1 cellular context compared by ENCODE assay signal in the genomic region with DNA sequence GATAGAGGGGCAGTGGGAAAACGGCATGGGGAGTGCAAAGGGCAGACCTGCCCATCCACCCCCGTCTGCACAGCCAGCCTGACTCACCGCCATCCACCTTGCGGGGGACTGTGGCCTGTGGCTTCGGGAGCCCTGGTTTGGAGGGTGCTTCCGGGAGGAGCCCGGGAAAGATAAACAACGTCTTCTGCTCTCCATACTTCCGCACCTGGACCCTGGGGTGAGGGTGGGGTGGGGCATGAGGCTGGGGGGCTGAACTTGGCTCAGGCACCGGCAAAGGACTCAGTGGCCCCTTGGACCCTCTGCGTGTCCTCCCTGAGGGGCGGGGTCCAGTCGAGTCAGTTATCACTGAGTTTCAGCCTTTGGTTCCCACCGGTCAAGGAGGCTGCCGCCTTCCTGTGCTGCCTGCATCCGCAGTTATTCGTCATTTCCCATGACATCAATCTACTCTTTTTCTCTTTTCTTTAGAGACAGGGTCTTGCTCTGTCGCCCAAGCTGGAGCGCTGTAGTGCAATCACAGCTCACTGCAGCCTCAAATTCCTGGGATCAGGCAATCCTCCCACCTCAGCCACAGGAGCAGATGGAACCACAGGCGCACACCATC.
TF ChIP-seq lines count a peak whose summit lies in the region.

No MANE protein-coding gene starts in this region.

TF ChIP-seq in K562, 482 proteins besides CTCF, POLR2A, EP300 and RAD21 (continued from another document and continues in another):
- TF ChIP-seq, protein P1, sequence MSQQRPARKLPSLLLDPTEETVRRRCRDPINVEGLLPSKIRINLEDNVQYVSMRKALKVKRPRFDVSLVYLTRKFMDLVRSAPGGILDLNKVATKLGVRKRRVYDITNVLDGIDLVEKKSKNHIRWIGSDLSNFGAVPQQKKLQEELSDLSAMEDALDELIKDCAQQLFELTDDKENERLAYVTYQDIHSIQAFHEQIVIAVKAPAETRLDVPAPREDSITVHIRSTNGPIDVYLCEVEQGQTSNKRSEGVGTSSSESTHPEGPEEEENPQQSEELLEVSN (IDR thresholded peaks at IDR 0.05; ENCODE audit: borderline replicate concordance in 1 of 2, extremely low read depth in 1 of 2, insufficient read depth in 1 of 2, insufficient read length in 1 of 2, low read depth in 1 of 2, low read length in 1 of 2, poor library complexity in 1 of 2, severe bottlenecking in 1 of 2) = peak in 1 of 2 experiments; percentile 21
- TF ChIP-seq POLR3G (IDR thresholded peaks at IDR 0.05; ENCODE audit: extremely low read depth, insufficient read length, insufficient replicate concordance) = no peak
- TF ChIP-seq, protein P2, sequence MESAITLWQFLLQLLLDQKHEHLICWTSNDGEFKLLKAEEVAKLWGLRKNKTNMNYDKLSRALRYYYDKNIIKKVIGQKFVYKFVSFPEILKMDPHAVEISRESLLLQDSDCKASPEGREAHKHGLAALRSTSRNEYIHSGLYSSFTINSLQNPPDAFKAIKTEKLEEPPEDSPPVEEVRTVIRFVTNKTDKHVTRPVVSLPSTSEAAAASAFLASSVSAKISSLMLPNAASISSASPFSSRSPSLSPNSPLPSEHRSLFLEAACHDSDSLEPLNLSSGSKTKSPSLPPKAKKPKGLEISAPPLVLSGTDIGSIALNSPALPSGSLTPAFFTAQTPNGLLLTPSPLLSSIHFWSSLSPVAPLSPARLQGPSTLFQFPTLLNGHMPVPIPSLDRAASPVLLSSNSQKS (CRISPR knock-in tag; IDR thresholded peaks at IDR 0.05) = no peak
- TF ChIP-seq NELFE (IDR thresholded peaks at IDR 0.05; ENCODE audit: insufficient read depth, insufficient read length) = no peak
- TF ChIP-seq, protein P3, sequence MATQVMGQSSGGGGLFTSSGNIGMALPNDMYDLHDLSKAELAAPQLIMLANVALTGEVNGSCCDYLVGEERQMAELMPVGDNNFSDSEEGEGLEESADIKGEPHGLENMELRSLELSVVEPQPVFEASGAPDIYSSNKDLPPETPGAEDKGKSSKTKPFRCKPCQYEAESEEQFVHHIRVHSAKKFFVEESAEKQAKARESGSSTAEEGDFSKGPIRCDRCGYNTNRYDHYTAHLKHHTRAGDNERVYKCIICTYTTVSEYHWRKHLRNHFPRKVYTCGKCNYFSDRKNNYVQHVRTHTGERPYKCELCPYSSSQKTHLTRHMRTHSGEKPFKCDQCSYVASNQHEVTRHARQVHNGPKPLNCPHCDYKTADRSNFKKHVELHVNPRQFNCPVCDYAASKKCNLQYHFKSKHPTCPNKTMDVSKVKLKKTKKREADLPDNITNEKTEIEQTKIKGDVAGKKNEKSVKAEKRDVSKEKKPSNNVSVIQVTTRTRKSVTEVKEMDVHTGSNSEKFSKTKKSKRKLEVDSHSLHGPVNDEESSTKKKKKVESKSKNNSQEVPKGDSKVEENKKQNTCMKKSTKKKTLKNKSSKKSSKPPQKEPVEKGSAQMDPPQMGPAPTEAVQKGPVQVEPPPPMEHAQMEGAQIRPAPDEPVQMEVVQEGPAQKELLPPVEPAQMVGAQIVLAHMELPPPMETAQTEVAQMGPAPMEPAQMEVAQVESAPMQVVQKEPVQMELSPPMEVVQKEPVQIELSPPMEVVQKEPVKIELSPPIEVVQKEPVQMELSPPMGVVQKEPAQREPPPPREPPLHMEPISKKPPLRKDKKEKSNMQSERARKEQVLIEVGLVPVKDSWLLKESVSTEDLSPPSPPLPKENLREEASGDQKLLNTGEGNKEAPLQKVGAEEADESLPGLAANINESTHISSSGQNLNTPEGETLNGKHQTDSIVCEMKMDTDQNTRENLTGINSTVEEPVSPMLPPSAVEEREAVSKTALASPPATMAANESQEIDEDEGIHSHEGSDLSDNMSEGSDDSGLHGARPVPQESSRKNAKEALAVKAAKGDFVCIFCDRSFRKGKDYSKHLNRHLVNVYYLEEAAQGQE (CRISPR knock-in tag; IDR thresholded peaks at IDR 0.05; ENCODE audit: low read depth) = 0 out of 2 replicates have a peak, but pooled peaks have one; percentile 22
- no peak for TF ChIP-seq ZBTB1 (CRISPR knock-in tag; IDR thresholded peaks at IDR 0.05; ENCODE audit: borderline replicate concordance, low read depth)
- no peak for TF ChIP-seq ZFP1 (CRISPR knock-in tag; IDR thresholded peaks at IDR 0.05)
- no peak for TF ChIP-seq GTF2F1 (IDR thresholded peaks at IDR 0.05; ENCODE audit: low read depth, low read length)
- no peak for TF ChIP-seq NCOA2 (IDR thresholded peaks at IDR 0.05; ENCODE audit: partially characterized antibody in 2 of 2)
- peak; percentile 50; the same call in 1 of the 2 replicates for TF ChIP-seq ELF1 (tag; IDR thresholded peaks at IDR 0.05)
- no peak for TF ChIP-seq ZC3H11A (IDR thresholded peaks at IDR 0.05; ENCODE audit: low read depth, low read length)
- no peak for TF ChIP-seq ZNF778 (CRISPR knock-in tag; IDR thresholded peaks at IDR 0.05)
- no peak for TF ChIP-seq MCM7 (IDR thresholded peaks at IDR 0.05)
- peak in 1 of 2 experiments; percentile 56; a peak in 2 of 4 replicates for TF ChIP-seq HDAC1 (IDR thresholded peaks at IDR 0.05)
- peak; percentile 85 to 86; a peak in 3 of 4 replicates for TF ChIP-seq KDM1A (IDR thresholded peaks at IDR 0.05)
- no peak for TF ChIP-seq RBM39 (optimal IDR thresholded peaks at IDR 0.05; ENCODE audit: low read depth, low read length)
- TF ChIP-seq, protein P4, sequence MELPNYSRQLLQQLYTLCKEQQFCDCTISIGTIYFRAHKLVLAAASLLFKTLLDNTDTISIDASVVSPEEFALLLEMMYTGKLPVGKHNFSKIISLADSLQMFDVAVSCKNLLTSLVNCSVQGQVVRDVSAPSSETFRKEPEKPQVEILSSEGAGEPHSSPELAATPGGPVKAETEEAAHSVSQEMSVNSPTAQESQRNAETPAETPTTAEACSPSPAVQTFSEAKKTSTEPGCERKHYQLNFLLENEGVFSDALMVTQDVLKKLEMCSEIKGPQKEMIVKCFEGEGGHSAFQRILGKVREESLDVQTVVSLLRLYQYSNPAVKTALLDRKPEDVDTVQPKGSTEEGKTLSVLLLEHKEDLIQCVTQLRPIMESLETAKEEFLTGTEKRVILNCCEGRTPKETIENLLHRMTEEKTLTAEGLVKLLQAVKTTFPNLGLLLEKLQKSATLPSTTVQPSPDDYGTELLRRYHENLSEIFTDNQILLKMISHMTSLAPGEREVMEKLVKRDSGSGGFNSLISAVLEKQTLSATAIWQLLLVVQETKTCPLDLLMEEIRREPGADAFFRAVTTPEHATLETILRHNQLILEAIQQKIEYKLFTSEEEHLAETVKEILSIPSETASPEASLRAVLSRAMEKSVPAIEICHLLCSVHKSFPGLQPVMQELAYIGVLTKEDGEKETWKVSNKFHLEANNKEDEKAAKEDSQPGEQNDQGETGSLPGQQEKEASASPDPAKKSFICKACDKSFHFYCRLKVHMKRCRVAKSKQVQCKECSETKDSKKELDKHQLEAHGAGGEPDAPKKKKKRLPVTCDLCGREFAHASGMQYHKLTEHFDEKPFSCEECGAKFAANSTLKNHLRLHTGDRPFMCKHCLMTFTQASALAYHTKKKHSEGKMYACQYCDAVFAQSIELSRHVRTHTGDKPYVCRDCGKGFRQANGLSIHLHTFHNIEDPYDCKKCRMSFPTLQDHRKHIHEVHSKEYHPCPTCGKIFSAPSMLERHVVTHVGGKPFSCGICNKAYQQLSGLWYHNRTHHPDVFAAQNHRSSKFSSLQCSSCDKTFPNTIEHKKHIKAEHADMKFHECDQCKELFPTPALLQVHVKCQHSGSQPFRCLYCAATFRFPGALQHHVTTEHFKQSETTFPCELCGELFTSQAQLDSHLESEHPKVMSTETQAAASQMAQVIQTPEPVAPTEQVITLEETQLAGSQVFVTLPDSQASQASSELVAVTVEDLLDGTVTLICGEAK (IDR thresholded peaks at IDR 0.05) = peak; percentile 61
- TF ChIP-seq, protein P4 (CRISPR knock-in tag; IDR thresholded peaks at IDR 0.05) = no peak
- no peak for TF ChIP-seq MXI1 (IDR thresholded peaks at IDR 0.05; ENCODE audit: low read depth, low read length)
- no peak for TF ChIP-seq PHF8 (IDR thresholded peaks at IDR 0.05; ENCODE audit: borderline replicate concordance, low read length)
- no peak for TF ChIP-seq BRD9 (IDR thresholded peaks at IDR 0.05; ENCODE audit: low read depth, partially characterized antibody)
- TF ChIP-seq SAFB (IDR thresholded peaks at IDR 0.05; ENCODE audit: borderline replicate concordance, low read depth, low read length) = no peak
- TF ChIP-seq TAF9B (IDR thresholded peaks at IDR 0.05; ENCODE audit: partially characterized antibody) = no peak
- peak in 1 of 2 experiments; percentile 42; a peak in 1 of 4 replicates for TF ChIP-seq FOXK2 (conservative IDR thresholded peaks at IDR 0.05 in 1 of 2, IDR thresholded peaks at IDR 0.05 in 1 of 2; ENCODE audit: low read depth in 2 of 2)
- TF ChIP-seq, protein P5, sequence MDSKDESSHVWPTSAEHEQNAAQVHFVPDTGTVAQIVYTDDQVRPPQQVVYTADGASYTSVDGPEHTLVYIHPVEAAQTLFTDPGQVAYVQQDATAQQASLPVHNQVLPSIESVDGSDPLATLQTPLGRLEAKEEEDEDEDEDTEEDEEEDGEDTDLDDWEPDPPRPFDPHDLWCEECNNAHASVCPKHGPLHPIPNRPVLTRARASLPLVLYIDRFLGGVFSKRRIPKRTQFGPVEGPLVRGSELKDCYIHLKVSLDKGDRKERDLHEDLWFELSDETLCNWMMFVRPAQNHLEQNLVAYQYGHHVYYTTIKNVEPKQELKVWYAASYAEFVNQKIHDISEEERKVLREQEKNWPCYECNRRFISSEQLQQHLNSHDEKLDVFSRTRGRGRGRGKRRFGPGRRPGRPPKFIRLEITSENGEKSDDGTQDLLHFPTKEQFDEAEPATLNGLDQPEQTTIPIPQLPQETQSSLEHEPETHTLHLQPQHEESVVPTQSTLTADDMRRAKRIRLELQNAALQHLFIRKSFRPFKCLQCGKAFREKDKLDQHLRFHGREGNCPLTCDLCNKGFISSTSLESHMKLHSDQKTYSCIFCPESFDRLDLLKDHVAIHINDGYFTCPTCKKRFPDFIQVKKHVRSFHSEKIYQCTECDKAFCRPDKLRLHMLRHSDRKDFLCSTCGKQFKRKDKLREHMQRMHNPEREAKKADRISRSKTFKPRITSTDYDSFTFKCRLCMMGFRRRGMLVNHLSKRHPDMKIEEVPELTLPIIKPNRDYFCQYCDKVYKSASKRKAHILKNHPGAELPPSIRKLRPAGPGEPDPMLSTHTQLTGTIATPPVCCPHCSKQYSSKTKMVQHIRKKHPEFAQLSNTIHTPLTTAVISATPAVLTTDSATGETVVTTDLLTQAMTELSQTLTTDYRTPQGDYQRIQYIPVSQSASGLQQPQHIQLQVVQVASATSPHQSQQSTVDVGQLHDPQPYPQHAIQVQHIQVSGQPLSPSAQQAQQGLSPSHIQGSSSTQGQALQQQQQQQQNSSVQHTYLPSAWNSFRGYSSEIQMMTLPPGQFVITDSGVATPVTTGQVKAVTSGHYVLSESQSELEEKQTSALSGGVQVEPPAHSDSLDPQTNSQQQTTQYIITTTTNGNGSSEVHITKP (IDR thresholded peaks at IDR 0.05; ENCODE audit: partially characterized antibody) = peak; percentile 7
- TF ChIP-seq ZNF699 (CRISPR knock-in tag; IDR thresholded peaks at IDR 0.05; ENCODE audit: insufficient replicate concordance) = no peak
- no peak for TF ChIP-seq HCFC1 (IDR thresholded peaks at IDR 0.05; ENCODE audit: low read depth, low read length)
- TF ChIP-seq ETV1 (tag; conservative IDR thresholded peaks at IDR 0.05; ENCODE audit: low read depth) = peak; percentile 26; the same call in 1 of the 2 replicates
- TF ChIP-seq MYC (IDR thresholded peaks at IDR 0.05; ENCODE audit: low read depth, low read length) = no peak
- TF ChIP-seq MYC (CRISPR knock-in tag; IDR thresholded peaks at IDR 0.05; ENCODE audit: borderline replicate concordance, low read depth) = no peak
- TF ChIP-seq ESRRA (IDR thresholded peaks at IDR 0.05; ENCODE audit: borderline replicate concordance, low read depth) = no peak
- peak; percentile 63; the same call in 1 of the 2 replicates for TF ChIP-seq JUND (IDR thresholded peaks at IDR 0.05; ENCODE audit: borderline replicate concordance, low read depth, low read length)
- TF ChIP-seq JUND (tag; IDR thresholded peaks at IDR 0.05; ENCODE audit: borderline replicate concordance, low read depth, low read length) = peak; percentile 31; the same call in 1 of the 3 replicates
- TF ChIP-seq, protein P6, sequence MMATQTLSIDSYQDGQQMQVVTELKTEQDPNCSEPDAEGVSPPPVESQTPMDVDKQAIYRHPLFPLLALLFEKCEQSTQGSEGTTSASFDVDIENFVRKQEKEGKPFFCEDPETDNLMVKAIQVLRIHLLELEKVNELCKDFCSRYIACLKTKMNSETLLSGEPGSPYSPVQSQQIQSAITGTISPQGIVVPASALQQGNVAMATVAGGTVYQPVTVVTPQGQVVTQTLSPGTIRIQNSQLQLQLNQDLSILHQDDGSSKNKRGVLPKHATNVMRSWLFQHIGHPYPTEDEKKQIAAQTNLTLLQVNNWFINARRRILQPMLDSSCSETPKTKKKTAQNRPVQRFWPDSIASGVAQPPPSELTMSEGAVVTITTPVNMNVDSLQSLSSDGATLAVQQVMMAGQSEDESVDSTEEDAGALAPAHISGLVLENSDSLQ (IDR thresholded peaks at IDR 0.05) = 0 out of 2 replicates have a peak, but pooled peaks have one; percentile 17
- no peak for TF ChIP-seq RBM15 (IDR thresholded peaks at IDR 0.05; ENCODE audit: insufficient read depth, low read length)
- no peak for TF ChIP-seq NEUROD1 (IDR thresholded peaks at IDR 0.05; ENCODE audit: borderline replicate concordance, low read depth, low read length, partially characterized antibody)
- no peak for TF ChIP-seq KDM5B (IDR thresholded peaks at IDR 0.05; ENCODE audit: insufficient replicate concordance, low read depth, low read length)
- TF ChIP-seq ZNF584 (CRISPR knock-in tag; IDR thresholded peaks at IDR 0.05; ENCODE audit: low read depth) = no peak
- TF ChIP-seq CBFA2T3 (IDR thresholded peaks at IDR 0.05) = peak; percentile 38
- TF ChIP-seq ARID1B (IDR thresholded peaks at IDR 0.05) = 0 out of 2 replicates have a peak, but pooled peaks have one; percentile 40
- TF ChIP-seq TAF1 (IDR thresholded peaks at IDR 0.05; ENCODE audit: control insufficient read depth, extremely low read depth, insufficient read depth, low read length, severe bottlenecking) = no peak
